9 cellular contexts compared by ENCODE assay signal in genomic region chr6:92473056-92473455, GRCh38.
"Had no signal": no experiment of that assay in that cellular context is flagged by ENCODE, and none has a peak within 500 bp of the region (broad histone marks: within the 10 kb centered on the region; RNA-seq: fewer than 3 reads in every experiment).

No MANE protein-coding gene starts in this region.

- H3K27ac ChIP-seq: HL-60, KMS-11 had no signal

- DNase-seq: IMR-90, KBM-7, KG1 had no signal

- H3K4me3 ChIP-seq: K562 had no signal

- H3K27me3 Mint-ChIP-seq: IgD-negative memory B cell had no signal

- H3K36me3 Mint-ChIP-seq: IgD-negative memory B cell had no signal

- H3K4me2 ChIP-seq: KMS-11 had no signal

- H3K4me1 Mint-ChIP-seq: IgD-negative memory B cell had no signal

- FAIRE-seq: HepG2, HTR-8/SVneo, K562 had no signal

- ATAC-seq: HepG2, K562 had no signal

- H3K27ac Mint-ChIP-seq: IgD-negative memory B cell had no signal

- H3K9ac ChIP-seq: KMS-11 had no signal

- H3K4me3 Mint-ChIP-seq: IgD-negative memory B cell had no signal
